ENCODE assay signal across 8 cellular contexts in the genomic region with DNA sequence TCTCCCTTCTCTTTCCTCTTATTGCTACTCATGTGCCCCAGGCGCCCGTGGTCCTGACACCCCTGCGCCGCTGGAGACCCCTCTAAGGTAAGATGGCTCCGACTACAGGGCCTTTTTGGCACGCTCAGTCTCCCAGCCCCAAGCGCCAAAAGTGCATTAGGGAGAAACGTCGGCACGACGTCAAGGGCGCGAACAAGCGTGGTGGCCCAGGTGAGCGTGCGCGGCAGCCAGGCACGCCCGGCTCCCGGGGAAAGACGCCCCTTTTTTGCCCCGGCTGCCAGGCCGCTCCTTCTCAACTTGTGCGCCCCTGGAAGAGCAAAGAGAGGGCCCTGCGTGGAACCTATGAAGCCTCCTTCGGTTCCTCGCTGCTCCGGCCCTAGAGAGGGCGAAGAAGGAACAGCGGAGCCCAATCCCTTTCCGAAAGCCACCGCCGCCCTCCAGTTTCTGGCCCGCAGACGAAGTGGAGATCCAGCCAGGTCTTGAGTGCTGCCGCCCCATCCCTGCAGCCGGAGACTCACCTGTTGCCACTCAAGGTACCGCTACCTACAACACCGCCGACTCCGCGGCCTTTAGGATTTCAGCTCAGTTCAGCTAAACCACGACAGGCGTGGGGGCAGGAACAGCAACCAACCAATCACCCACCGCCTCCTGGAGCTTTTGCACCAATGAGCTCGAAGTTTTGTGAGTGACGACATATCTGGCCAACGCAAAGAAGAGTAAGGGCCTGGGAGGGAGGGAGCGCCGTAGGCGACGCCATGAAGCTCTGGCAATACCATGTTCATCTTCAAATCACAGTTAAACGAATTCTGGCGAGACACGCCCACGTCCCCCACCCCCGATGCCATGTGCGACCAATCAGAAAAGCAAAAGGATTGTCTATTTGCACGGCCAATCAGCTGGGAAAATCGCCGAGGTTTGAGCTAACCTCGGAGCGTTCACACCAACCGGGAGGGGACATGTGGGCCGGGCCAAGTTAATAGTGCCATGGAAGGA. TPM values are rescaled to one million over a fixed set of nuclear protein-coding genes. Genes with fewer than 3 reads are reported as not detected.
DNase-seq lines count a peak whose midpoint lies in the region; ATAC-seq, FAIRE-seq and TF ChIP-seq lines count a peak whose summit lies in the region.
"Not testable (repeated sequence)": the region's sequence is repeated elsewhere in the genome, so short reads cannot be mapped to it uniquely, and the experiment has no call there.

ARL17A (minus strand) TSS at position 609 of the 993 bp plus-strand sequence. CDS start 3,369 bp downstream, outside the sequence.

- peak within 1 kb of the TSS in 2 of 6 donors; percentile 62 for H3K27ac Mint-ChIP-seq in immature natural killer cell

- H3K27me3 Mint-ChIP-seq in immature natural killer cell (ENCODE audit: low read depth in 3 of 3): not testable (repeated sequence)

- H3K36me3 ChIP-seq in HCT116 (ENCODE audit: control insufficient read depth in 1 of 2, insufficient read depth in 2 of 2, low read length in 2 of 2); GM12878 (ENCODE audit: control insufficient read depth in 2 of 2, insufficient read depth in 2 of 2, low read length in 1 of 2); gastrocnemius medialis; stomach: not testable (repeated sequence)

- not testable (repeated sequence) for H2AFZ ChIP-seq in HCT116 (ENCODE audit: low read depth, low read length, poor library complexity, severe bottlenecking); GM12878 (ENCODE audit: control insufficient read depth, low read depth, low read length)

- DNase-seq in HCT116 (ENCODE audit: low read depth, low spot score); GM12878 (ENCODE audit: low read depth, low spot score): not testable (repeated sequence)
- peak; percentile 75 for DNase-seq in activated CD4-positive, alpha-beta T cell treated with anti-CD3 and anti-CD28 coated beads, Interleukin-2, amount 50 U/mL, for 1 hour
- DNase-seq in immature natural killer cell: peak; percentile 86 to 89 (median 87)
- DNase-seq in gastrocnemius medialis: peak; percentile 77 to 89
- peak; percentile 83 for DNase-seq in stomach

- H3K4me2 ChIP-seq in HCT116 (ENCODE audit: low read length): peak within 1 kb of the TSS; percentile 47; the same call in 1 of the 2 replicates
- H3K4me2 ChIP-seq in GM12878 (ENCODE audit: control insufficient read depth, insufficient read depth): not testable (repeated sequence)

- H3K36me3 Mint-ChIP-seq in immature natural killer cell: not testable (repeated sequence)

- TF ChIP-seq CTCF in HCT116 (IDR thresholded peaks at IDR 0.05 in 2 of 3, conservative IDR thresholded peaks at IDR 0.05 in 1 of 3; ENCODE audit: borderline replicate concordance in 1 of 3, insufficient read depth in 1 of 3, low read depth in 2 of 3, low read length in 2 of 3); GM12878 (IDR thresholded peaks at IDR 0.05 in 2 of 3, conservative IDR thresholded peaks at IDR 0.05 in 1 of 3; ENCODE audit: control insufficient read depth in 2 of 3, extremely low read depth in 1 of 3, insufficient read depth in 1 of 3, low read depth in 3 of 3, low read length in 3 of 3); gastrocnemius medialis (IDR thresholded peaks at IDR 0.05 in 4 of 5, conservative IDR thresholded peaks at IDR 0.05 in 1 of 5); stomach (IDR thresholded peaks at IDR 0.05): not testable (repeated sequence)

- H3K4me3 Mint-ChIP-seq in immature natural killer cell: peak within 1 kb of the TSS in 4 of 5 donors; percentile 55 to 76 (median 68)

- BruUV-seq in HCT116 (replicated peaks; lab: Mats Ljungman, UMichigan) (TSS peak; percentile 80), GM12878 (replicated peaks; lab: Mats Ljungman, UMichigan) (TSS peak; percentile 88)

- not testable (repeated sequence) for H3K27me3 ChIP-seq in HCT116 (ENCODE audit: insufficient read depth, low read length); GM12878 (replicated peaks in 1 of 2; ENCODE audit: control insufficient read depth in 2 of 2, insufficient read depth in 2 of 2, low read length in 1 of 2); gastrocnemius medialis; stomach

- ATAC-seq in GM18511 (IDR thresholded peaks at IDR 0.05; ENCODE audit: unreplicated experiment) (peak; percentile 89), HCT116 (peak; percentile 91), HG03575 (IDR thresholded peaks at IDR 0.05; ENCODE audit: extremely low read depth, insufficient number of reproducible peaks, low FRiP score, unreplicated experiment) (peak; percentile 50), GM12878 (peak; percentile 93), gastrocnemius medialis (peak; percentile 91)

- SMC1A ChIA-PET in GM12878 (lab: Charles Lee; ENCODE audit: uncharacterized antibody, unreplicated experiment): not testable (repeated sequence)

- POLR2A ChIA-PET in HCT116 (lab: Charles Lee); GM12878 (lab: Charles Lee): not testable (repeated sequence)

- H3K4me3 ChIP-seq in HCT116 (replicated peaks in 1 of 2; ENCODE audit: low read depth in 1 of 2, low read length in 2 of 2) (peak within 1 kb of the TSS; percentile 11 to 35; a peak in 2 of 4 replicates), gastrocnemius medialis (peak within 1 kb of the TSS in 3 of 4 donors; percentile 25 to 41 (median 36)), stomach (peak within 1 kb of the TSS in 2 of 4 donors; percentile 15 to 29)
- not testable (repeated sequence) for H3K4me3 ChIP-seq in GM12878

- not testable (repeated sequence) for H4K20me1 ChIP-seq in HCT116 (ENCODE audit: insufficient read depth); GM12878 (ENCODE audit: control insufficient read depth, insufficient read depth)

- not testable (repeated sequence) for H3K9me3 Mint-ChIP-seq in immature natural killer cell

- not testable (repeated sequence) for H3K9me2 ChIP-seq in HCT116 (ENCODE audit: insufficient read depth)

- CTCF ChIA-PET in HCT116 (lab: Charles Lee); GM12878 (lab: Yijun Ruan, JAX): not testable (repeated sequence)

- not testable (repeated sequence) for H3K4me1 ChIP-seq in HCT116 (ENCODE audit: control insufficient read depth in 1 of 2, insufficient read depth in 2 of 2, low read length in 2 of 2); GM12878 (ENCODE audit: control insufficient read depth, insufficient read depth, low read length); gastrocnemius medialis; stomach

- H3K27ac ChIP-seq in HCT116 (ENCODE audit: low read depth, low read length): 0 out of 2 replicates have a peak within 1 kb of the TSS, but pooled peaks have one; percentile 47
- H3K27ac ChIP-seq in GM12878 (ENCODE audit: control insufficient read depth, insufficient read depth): not testable (repeated sequence)
- peak within 1 kb of the TSS; percentile 67 to 77 (median 75) for H3K27ac ChIP-seq in gastrocnemius medialis
- peak within 1 kb of the TSS in 4 of 5 donors; percentile 60 to 81 (median 67) for H3K27ac ChIP-seq in stomach

- not testable (repeated sequence) for TF ChIP-seq RAD21 in HCT116 (IDR thresholded peaks at IDR 0.05; ENCODE audit: low read depth); GM12878 (IDR thresholded peaks at IDR 0.05; ENCODE audit: insufficient read depth, low read depth, low read length)

- not testable (repeated sequence) for TF ChIP-seq EP300 in GM12878 (IDR thresholded peaks at IDR 0.05; ENCODE audit: borderline replicate concordance in 1 of 2, control insufficient read depth in 1 of 2, low read depth in 2 of 2, low read length in 2 of 2); stomach (IDR thresholded peaks at IDR 0.05)

- RAD21 ChIA-PET in HCT116 (lab: Charles Lee; ENCODE audit: low non-redundant PET in 1 of 2, low total read pairs in 2 of 2, uncharacterized antibody in 2 of 2, unreplicated experiment in 2 of 2); GM12878 (lab: Charles Lee; ENCODE audit: unreplicated experiment): not testable (repeated sequence)

- H3K9ac ChIP-seq in HCT116 (ENCODE audit: low read length); GM12878 (ENCODE audit: control insufficient read depth, insufficient read depth, low read length): not testable (repeated sequence)

- H3K4me1 Mint-ChIP-seq in immature natural killer cell: not testable (repeated sequence)

- intact Hi-C loops in HCT116 (cut with micrococcal nuclease); GM12878 (cut with micrococcal nuclease; ENCODE audit: unreplicated experiment); gastrocnemius medialis (cut with DNase I; ENCODE audit: low total_unique reads); stomach (cut with DNase I; ENCODE audit: low total_unique reads): not testable (repeated sequence)

- H3K9me3 ChIP-seq in HCT116 (ENCODE audit: control insufficient read depth in 1 of 2, insufficient read depth in 1 of 2, low read depth in 1 of 2, low read length in 2 of 2); GM12878 (replicated peaks; ENCODE audit: control insufficient read depth, insufficient read depth, low read length); gastrocnemius medialis; stomach: not testable (repeated sequence)

- FAIRE-seq in GM12878 (lab: Jason Lieb, UNC): peak; percentile 100

- 0% methylated on average over 5 of the region's 65 CpGs for WGBS in GM12878 (ENCODE audit: insufficient coverage, insufficient replicate concordance, low lambda C conversion rate, missing lambda C conversion rate)
- WGBS in stomach, 5 donors: 0 to 1% (median 0%) methylated on average over 7 of the region's 65 CpGs; no CpG with 5 or more reads in 2 of the 5 donors

- TF ChIP-seq POLR2A in HCT116 (IDR thresholded peaks at IDR 0.05; ENCODE audit: borderline replicate concordance, extremely low read depth, insufficient read depth, insufficient read length); GM12878 (IDR thresholded peaks at IDR 0.05; ENCODE audit: low read depth, low read length); gastrocnemius medialis (IDR thresholded peaks at IDR 0.05); stomach (IDR thresholded peaks at IDR 0.05): not testable (repeated sequence)

- H3K79me2 ChIP-seq in HCT116 (ENCODE audit: insufficient read depth, low read length); GM12878 (ENCODE audit: control insufficient read depth, insufficient read depth, low read length): not testable (repeated sequence)

- in situ Hi-C loops in GM12878 (cut with MboI); gastrocnemius medialis (cut with MboI; ENCODE audit: low sequenced_read_pairs in 4 of 4): not testable (repeated sequence)

RNA-seq across cellular contexts. Expression of gene ARL17A, which starts in this region (rescaled TPM):
- total RNA-seq in HCT116 (2021; ENCODE audit: unreplicated experiment): 15.1 TPM
- polyA plus RNA-seq in HCT116 (2012): 7.2 and 8.6 TPM in 2 replicates
- 255 and 258 TPM in 2 replicates for total RNA-seq in GM12878 (2013; cell fraction: nucleolus; rRNA removed)
- total RNA-seq in GM12878 (2014; rRNA removed): 11.0 and 12.6 TPM in 2 replicates
- total RNA-seq in GM12878 (2014; rRNA removed; fragmentation: Illumina TruSeq; extraction: Trizol): 17.0 and 17.3 TPM in 2 replicates
- total RNA-seq in GM12878 (2021): 15.1 and 20.0 TPM in 2 replicates
- 11.4 TPM for polyA plus RNA-seq in GM12878 (2011; ENCODE audit: low read depth)
- polyA plus RNA-seq in GM12878 (2011; rRNA removed): 38.7 and 39.1 TPM in 2 replicates
- polyA plus RNA-seq in GM12878 (2011; cell fraction: cytosol; rRNA removed): 34.6 and 44.1 TPM in 2 replicates
- polyA plus RNA-seq in GM12878 (2011; cell fraction: nucleus; rRNA removed): 127 and 136 TPM in 2 replicates
- polyA plus RNA-seq in GM12878 (2012): 13.9 and 14.3 TPM in 2 replicates
- 20.3 and 23.9 TPM in 2 replicates for polyA plus RNA-seq in GM12878 (2014; fragmentation: Illumina TruSeq; extraction: Trizol)
- polyA plus RNA-seq in GM12878 (2014; fragmentation: Nextera tagmentation; extraction: Ambion mirVana): 1 to 10 TPM; 4.0 to 5.9 TPM
- polyA plus RNA-seq in GM12878 (2014; rRNA removed): 20.2 and 20.7 TPM in 2 replicates
- polyA plus RNA-seq in GM12878 (2016; fragmentation: Nextera tagmentation; extraction: Ambion mirVana): 10 to 100 TPM; 16.3 to 19.0 TPM
- 43.6 and 49.0 TPM in 2 replicates for polyA minus RNA-seq in GM12878 (2011; rRNA and poly(A)+ RNA removed)
- 3.9 and 6.8 TPM in 2 replicates for polyA minus RNA-seq in GM12878 (2011; cell fraction: cytosol; rRNA and poly(A)+ RNA removed)
- polyA minus RNA-seq in GM12878 (2011; cell fraction: nucleus; rRNA and poly(A)+ RNA removed): 49.8 and 80.9 TPM in 2 replicates
- 1 to 10 TPM; 2.3 to 8.0 (median 4.3) TPM for polyA plus RNA-seq in immature natural killer cell
- total RNA-seq in gastrocnemius medialis: 10 to 100 TPM in 2 of 4 donors, 1 to 10 TPM in 2; 8.0 to 15.4 (median 10.4) TPM
- total RNA-seq in stomach: 10 to 100 TPM in 4 of 5 donors, 1 to 10 TPM in 1; 4.9 to 27.2 (median 16.3) TPM
- polyA plus RNA-seq in stomach: 1 to 10 TPM; 1.8 to 5.5 (median 2.6) TPM
